In genomic region chr1:12442217-12442616, GRCh38 we compare ENCODE assay signal across 16 cellular contexts.
A peak's percentile ranks its signal among the peaks of the same experiment; 100 is the strongest.
DNase-seq lines count a peak whose midpoint lies in the region; ATAC-seq, FAIRE-seq and TF ChIP-seq lines count a peak whose summit lies in the region.
"Had no signal": no experiment of that assay in that cellular context is flagged by ENCODE, and none has a peak within 500 bp of the region (broad histone marks: within the 10 kb centered on the region; RNA-seq: fewer than 3 reads in every experiment).

No MANE protein-coding gene starts in this region.

- no peak overlapping the region for H2AFZ ChIP-seq in GM12878 (ENCODE audit: control insufficient read depth, low read depth, low read length)

- no TSS peak for BruUV-seq in GM12878 (replicated peaks; lab: Mats Ljungman, UMichigan)

- H3K79me2 ChIP-seq in GM12878 (ENCODE audit: control insufficient read depth, insufficient read depth, low read length), result no peaks in the 10 kb centered on the region

- SMC1A ChIA-PET in GM12878 (lab: Charles Lee; ENCODE audit: uncharacterized antibody, unreplicated experiment), result interaction anchor here (0.5 to 2.6 kb wide), 5 partner anchors 8 to 147 kb away, joined by 3 to 7 read pairs (median 3); no protein-coding TSS in a partner anchor

- H3K4me3 ChIP-seq in GM12865 (ENCODE audit: low read depth, low read length), result no peak overlapping the region
- H3K4me3 ChIP-seq in GM12878, result no peak overlapping the region
- H3K4me3 ChIP-seq in small intestine (ENCODE audit: low read depth in 1 of 2, low read length in 2 of 2), result no peak overlapping the region
- H3K4me3 ChIP-seq: A549, SJSA1 had no signal

- H4K20me1 ChIP-seq in GM12878 (ENCODE audit: control insufficient read depth, insufficient read depth), result no peaks in the 10 kb centered on the region

- ATAC-seq in GM12878 (peak; percentile 53), GM18870 (IDR thresholded peaks at IDR 0.05; ENCODE audit: unreplicated experiment) (no peak)
- ATAC-seq: A549, Right ventricle myocardium inferior had no signal

- FAIRE-seq in RCC 7860 (lab: Jason Lieb, UNC) (peak; percentile 39), GM12878 (lab: Jason Lieb, UNC) (peak; percentile 62), small intestine (lab: Jason Lieb, UNC) (peak; percentile 36)
- FAIRE-seq: A549, HTR-8/SVneo had no signal

- no peak for TF ChIP-seq RAD21 in GM12878 (IDR thresholded peaks at IDR 0.05; ENCODE audit: insufficient read depth, low read depth, low read length)

- 40% methylated on average over 1 of the region's 1 CpG for WGBS in GM12878 (ENCODE audit: insufficient coverage, insufficient replicate concordance, low lambda C conversion rate, missing lambda C conversion rate)
- 74 to 79% (median 78%) methylated on average over 1 of the region's 1 CpG for WGBS in small intestine, 3 donors

- TF ChIP-seq CTCF in GM12865 (IDR thresholded peaks at IDR 0.05; ENCODE audit: insufficient read depth, low read depth, low read length, missing control alignments), result no peak
- no peak for TF ChIP-seq CTCF in GM12878 (IDR thresholded peaks at IDR 0.05 in 2 of 3, conservative IDR thresholded peaks at IDR 0.05 in 1 of 3; ENCODE audit: control insufficient read depth in 2 of 3, extremely low read depth in 1 of 3, insufficient read depth in 1 of 3, low read depth in 3 of 3, low read length in 3 of 3)
- TF ChIP-seq CTCF in GM13977 (IDR thresholded peaks at IDR 0.05; ENCODE audit: extremely low read depth, insufficient read depth, missing control alignments), result no peak

- no peak for TF ChIP-seq EP300 in GM12878 (IDR thresholded peaks at IDR 0.05; ENCODE audit: borderline replicate concordance in 1 of 2, control insufficient read depth in 1 of 2, low read depth in 2 of 2, low read length in 2 of 2)

- H3K9me3 ChIP-seq in GM12878 (replicated peaks; ENCODE audit: control insufficient read depth, insufficient read depth, low read length), result peaks cover 4% of the 10 kb centered on the region; the same call in 2 of the 3 replicates
- H3K9me3 ChIP-seq in small intestine (ENCODE audit: control insufficient read depth, low read depth), result no peaks in the 10 kb centered on the region
- H3K9me3 ChIP-seq: A549, SJSA1 had no signal

- no peak overlapping the region for H3K9ac ChIP-seq in GM12878 (ENCODE audit: control insufficient read depth, insufficient read depth, low read length)
- H3K9ac ChIP-seq: KMS-11 had no signal

- CTCF ChIA-PET in GM12878 (lab: Yijun Ruan, JAX), result interaction anchor here (0.6 to 1.5 kb wide), 2 partner anchors 34 to 179 kb away, joined by 4 read pairs; no protein-coding TSS in a partner anchor

- no peak for TF ChIP-seq POLR2A in GM12878 (IDR thresholded peaks at IDR 0.05; ENCODE audit: low read depth, low read length)

- no peak overlapping the region for H3K4me2 ChIP-seq in GM12878 (ENCODE audit: control insufficient read depth, insufficient read depth)
- H3K4me2 ChIP-seq: A549, KMS-11 had no signal

- POLR2A ChIA-PET in GM12878 (lab: Charles Lee), result no interaction called here

- H3K4me1 ChIP-seq in GM12878 (ENCODE audit: control insufficient read depth, insufficient read depth, low read length) (peaks cover 9% of the 10 kb centered on the region), small intestine (ENCODE audit: control insufficient read depth in 2 of 2, insufficient read depth in 1 of 2, low read depth in 1 of 2, low read length in 1 of 2) (peaks cover 0 to 3% of the 10 kb centered on the region in 2 donors)

- H3K27me3 ChIP-seq in GM12878 (replicated peaks in 1 of 2; ENCODE audit: control insufficient read depth in 2 of 2, insufficient read depth in 2 of 2, low read length in 1 of 2), result no peaks in the 10 kb centered on the region; a peak in 1 of 4 replicates
- no peaks in the 10 kb centered on the region for H3K27me3 ChIP-seq in small intestine (ENCODE audit: control insufficient read depth in 2 of 2, insufficient read depth in 2 of 2, low read length in 2 of 2)
- H3K27me3 ChIP-seq: SJSA1 had no signal

- H3K36me3 ChIP-seq in GM12878 (ENCODE audit: control insufficient read depth in 2 of 2, insufficient read depth in 2 of 2, low read length in 1 of 2), result no peaks in the 10 kb centered on the region
- H3K36me3 ChIP-seq in small intestine (ENCODE audit: control insufficient read depth in 2 of 2, insufficient read depth in 2 of 2, low read length in 2 of 2), result no peaks in the 10 kb centered on the region
- H3K36me3 ChIP-seq: SJSA1 had no signal

- peak; percentile 12 for DNase-seq in GM12865 (ENCODE audit: low read depth)
- DNase-seq in RCC 7860 (ENCODE audit: low spot score), result no peak
- DNase-seq in GM12878 (ENCODE audit: low read depth, low spot score), result no peak
- no peak for DNase-seq in small intestine
- DNase-seq in stimulated activated CD8-positive, alpha-beta memory T cell treated with anti-CD3 and anti-CD28 coated beads, Interleukin-4, amount 100 ng/mL, for 48 hours, result no peak
- no peak for DNase-seq in GM13977 (ENCODE audit: low spot score)
- DNase-seq in NCI-H1436 treated with DMSO at 0.1 percent for 48 hours (lab: John Stamatoyannopoulos, UW), result no peak
- DNase-seq: NCI-H1694 treated with DMSO at 0.1 percent for 48 hours, NCI-H446, NCI-H526 had no signal

- intact Hi-C loops in GM12878 (cut with micrococcal nuclease; ENCODE audit: unreplicated experiment), result no loop called here

- RAD21 ChIA-PET in GM12878 (lab: Charles Lee; ENCODE audit: unreplicated experiment), result interaction anchor here (0.7 kb wide), 1 partner anchor 163 kb away, joined by 3 read pairs; no protein-coding TSS in a partner anchor

- H3K27ac ChIP-seq in GM12878 (ENCODE audit: control insufficient read depth, insufficient read depth) (no peak overlapping the region), small intestine (ENCODE audit: low read depth in 1 of 2, low read length in 1 of 2) (no peak overlapping the region)
- H3K27ac ChIP-seq: A549, KMS-11, SJSA1 had no signal

- in situ Hi-C loops in GM12878 (cut with MboI) (no loop called here), GM13977 (cut with MboI; ENCODE audit: low pct_unique_long_range_greater_than_20kb, low sequenced_read_pairs, unreplicated experiment) (no loop called here)

TF ChIP-seq in GM12878, 131 proteins besides CTCF, POLR2A, EP300 and RAD21:
- TF ChIP-seq JUNB (IDR thresholded peaks at IDR 0.05), result no peak
- TF ChIP-seq YBX1 (IDR thresholded peaks at IDR 0.05), result no peak
- no peak for TF ChIP-seq RAD51 (IDR thresholded peaks at IDR 0.05)
- no peak for TF ChIP-seq TCF3 (IDR thresholded peaks at IDR 0.05; ENCODE audit: borderline replicate concordance, insufficient read depth, low read depth, low read length)
- TF ChIP-seq, protein P1, sequence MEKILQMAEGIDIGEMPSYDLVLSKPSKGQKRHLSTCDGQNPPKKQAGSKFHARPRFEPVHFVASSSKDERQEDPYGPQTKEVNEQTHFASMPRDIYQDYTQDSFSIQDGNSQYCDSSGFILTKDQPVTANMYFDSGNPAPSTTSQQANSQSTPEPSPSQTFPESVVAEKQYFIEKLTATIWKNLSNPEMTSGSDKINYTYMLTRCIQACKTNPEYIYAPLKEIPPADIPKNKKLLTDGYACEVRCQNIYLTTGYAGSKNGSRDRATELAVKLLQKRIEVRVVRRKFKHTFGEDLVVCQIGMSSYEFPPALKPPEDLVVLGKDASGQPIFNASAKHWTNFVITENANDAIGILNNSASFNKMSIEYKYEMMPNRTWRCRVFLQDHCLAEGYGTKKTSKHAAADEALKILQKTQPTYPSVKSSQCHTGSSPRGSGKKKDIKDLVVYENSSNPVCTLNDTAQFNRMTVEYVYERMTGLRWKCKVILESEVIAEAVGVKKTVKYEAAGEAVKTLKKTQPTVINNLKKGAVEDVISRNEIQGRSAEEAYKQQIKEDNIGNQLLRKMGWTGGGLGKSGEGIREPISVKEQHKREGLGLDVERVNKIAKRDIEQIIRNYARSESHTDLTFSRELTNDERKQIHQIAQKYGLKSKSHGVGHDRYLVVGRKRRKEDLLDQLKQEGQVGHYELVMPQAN (conservative IDR thresholded peaks at IDR 0.05), result no peak
- TF ChIP-seq SMC3 (IDR thresholded peaks at IDR 0.05; ENCODE audit: borderline replicate concordance, low read length), result no peak
- TF ChIP-seq ZBTB40 (IDR thresholded peaks at IDR 0.05; ENCODE audit: borderline replicate concordance), result no peak
- no peak for TF ChIP-seq EZH2 (IDR thresholded peaks at IDR 0.05; ENCODE audit: borderline replicate concordance, control insufficient read depth, low read depth, low read length)
